ENCODE assay signal across 12 cellular contexts in the genomic region with DNA sequence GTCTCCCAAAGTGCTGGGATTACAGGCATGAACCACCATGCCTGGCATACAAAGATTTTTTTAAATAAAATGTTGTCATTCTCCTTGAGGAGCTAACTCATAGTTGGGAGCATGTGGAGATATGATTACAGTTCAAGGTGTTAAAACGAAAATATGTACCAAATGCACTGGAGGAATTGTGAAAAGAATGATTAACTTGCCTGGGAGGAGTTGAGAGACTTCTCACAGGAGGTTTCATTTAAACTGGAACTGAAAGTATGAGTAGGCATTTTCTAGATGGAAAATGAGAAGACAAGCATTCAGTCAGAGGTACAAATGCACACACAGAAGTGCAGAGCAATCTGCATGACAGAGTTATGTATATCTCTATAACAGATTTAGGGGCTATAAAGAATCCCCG.
A peak's percentile ranks its signal among the peaks of the same experiment; 100 is the strongest.
DNase-seq lines count a peak whose midpoint lies in the region; ATAC-seq and TF ChIP-seq lines count a peak whose summit lies in the region.
"Had no signal": no experiment of that assay in that cellular context is flagged by ENCODE, and none has a peak within 500 bp of the region (broad histone marks: within the 10 kb centered on the region; RNA-seq: fewer than 3 reads in every experiment).

No MANE protein-coding gene starts in this region.

- POLR2A ChIA-PET in Caco-2 (lab: Charles Lee): no interaction called here

- no peaks in the 10 kb centered on the region for H3K36me3 ChIP-seq in Caco-2 (ENCODE audit: control insufficient read depth, insufficient read depth, low read length)
- H3K36me3 ChIP-seq: ascending aorta; BLaER1 treated with 17β-estradiol and CSF1 and Interleukin-3, amounts not matched to agents 10 nM and 100 nM; SJCRH30 had no signal

- in situ Hi-C loops in G401 (cut with HindIII; ENCODE audit: low sequenced_read_pairs): no loop called here

- H3K9me3 Mint-ChIP-seq in Caco-2 (ENCODE audit: unreplicated experiment) (no peaks in the 10 kb centered on the region), osteocyte (ENCODE audit: unreplicated experiment) (no peaks in the 10 kb centered on the region)

- DNase-seq in SIG-M5 treated with dmso at 0.1 percent for 504 hours (lab: John Stamatoyannopoulos, UW; ENCODE audit: unreplicated experiment) (peak; percentile 10), G401 (ENCODE audit: low spot score) (no peak), Caco-2 (no peak), osteocyte (ENCODE audit: extremely low spot score, unreplicated experiment) (no peak)
- DNase-seq in stimulated activated CD4-positive, alpha-beta T cell treated with anti-CD3 and anti-CD28 coated beads, Interleukin-4, amount 100 ng/mL, for 24 hours: no peak
- DNase-seq: SJCRH30; stimulated activated CD8-positive, alpha-beta memory T cell treated with anti-CD3 and anti-CD28 coated beads, Interleukin-4, amount 100 ng/mL, for 48 hours had no signal

- H3K4me1 Mint-ChIP-seq in Caco-2 (ENCODE audit: low read depth, unreplicated experiment) (no peaks in the 10 kb centered on the region), osteocyte (ENCODE audit: unreplicated experiment) (peaks cover 4% of the 10 kb centered on the region)

- peaks cover 6% of the 10 kb centered on the region for H3K27me3 Mint-ChIP-seq in Caco-2 (ENCODE audit: insufficient read depth, unreplicated experiment)
- no peaks in the 10 kb centered on the region for H3K27me3 Mint-ChIP-seq in osteocyte (ENCODE audit: unreplicated experiment)

- H3K36me3 Mint-ChIP-seq in Caco-2 (ENCODE audit: insufficient read depth, unreplicated experiment): no peaks in the 10 kb centered on the region
- H3K36me3 Mint-ChIP-seq in osteocyte (ENCODE audit: unreplicated experiment): peaks cover 3% of the 10 kb centered on the region

- H3K4me3 Mint-ChIP-seq in Caco-2 (ENCODE audit: unreplicated experiment) (no peak overlapping the region), osteocyte (ENCODE audit: unreplicated experiment) (no peak overlapping the region)

- H3K27me3 ChIP-seq in Caco-2 (replicated peaks; ENCODE audit: control insufficient read depth, insufficient read depth, low read length): no peaks in the 10 kb centered on the region
- H3K27me3 ChIP-seq: ascending aorta; BLaER1 treated with 17β-estradiol and CSF1 and Interleukin-3, amounts not matched to agents 10 nM and 100 nM; SJCRH30 had no signal

- no peaks in the 10 kb centered on the region for H3K4me1 ChIP-seq in Caco-2

- CTCF ChIA-PET in Caco-2 (lab: Charles Lee): no interaction called here

- no peak for TF ChIP-seq CTCF in Caco-2 (IDR thresholded peaks at IDR 0.05; ENCODE audit: insufficient read depth in 1 of 2, low read depth in 1 of 2, low read length in 1 of 2, severe bottlenecking in 1 of 2, unreplicated experiment in 1 of 2)
- no peak for TF ChIP-seq CTCF in osteocyte (IDR thresholded peaks at IDR 0.05)

- H3K27ac Mint-ChIP-seq in Caco-2 (ENCODE audit: unreplicated experiment) (no peak overlapping the region), osteocyte (ENCODE audit: unreplicated experiment) (no peak overlapping the region)

- ATAC-seq in GM18517 (IDR thresholded peaks at IDR 0.05; ENCODE audit: unreplicated experiment): peak; percentile 100
- peak; percentile 99 for ATAC-seq in GM21515 (IDR thresholded peaks at IDR 0.05; ENCODE audit: unreplicated experiment)
- peak; percentile 99 for ATAC-seq in HG03103 (IDR thresholded peaks at IDR 0.05; ENCODE audit: low read depth, unreplicated experiment)

- H3K4me3 ChIP-seq in Caco-2 (ENCODE audit: low read depth, low read length): no peak overlapping the region
- H3K4me3 ChIP-seq: ascending aorta; BLaER1 treated with 17β-estradiol and CSF1 and Interleukin-3, amounts not matched to agents 10 nM and 100 nM; SJCRH30 had no signal

- BruUV-seq in Caco-2 (replicated peaks; lab: Mats Ljungman, UMichigan): no TSS peak

- intact Hi-C loops in Caco-2 (cut with micrococcal nuclease; ENCODE audit: unreplicated experiment): no loop called here

- H3K9me3 ChIP-seq in Caco-2: no peaks in the 10 kb centered on the region
- H3K9me3 ChIP-seq: ascending aorta; BLaER1 treated with 17β-estradiol and CSF1 and Interleukin-3, amounts not matched to agents 10 nM and 100 nM; SJCRH30 had no signal
